Comparison of ENCODE assay signal across 8 cellular contexts in the genomic region with DNA sequence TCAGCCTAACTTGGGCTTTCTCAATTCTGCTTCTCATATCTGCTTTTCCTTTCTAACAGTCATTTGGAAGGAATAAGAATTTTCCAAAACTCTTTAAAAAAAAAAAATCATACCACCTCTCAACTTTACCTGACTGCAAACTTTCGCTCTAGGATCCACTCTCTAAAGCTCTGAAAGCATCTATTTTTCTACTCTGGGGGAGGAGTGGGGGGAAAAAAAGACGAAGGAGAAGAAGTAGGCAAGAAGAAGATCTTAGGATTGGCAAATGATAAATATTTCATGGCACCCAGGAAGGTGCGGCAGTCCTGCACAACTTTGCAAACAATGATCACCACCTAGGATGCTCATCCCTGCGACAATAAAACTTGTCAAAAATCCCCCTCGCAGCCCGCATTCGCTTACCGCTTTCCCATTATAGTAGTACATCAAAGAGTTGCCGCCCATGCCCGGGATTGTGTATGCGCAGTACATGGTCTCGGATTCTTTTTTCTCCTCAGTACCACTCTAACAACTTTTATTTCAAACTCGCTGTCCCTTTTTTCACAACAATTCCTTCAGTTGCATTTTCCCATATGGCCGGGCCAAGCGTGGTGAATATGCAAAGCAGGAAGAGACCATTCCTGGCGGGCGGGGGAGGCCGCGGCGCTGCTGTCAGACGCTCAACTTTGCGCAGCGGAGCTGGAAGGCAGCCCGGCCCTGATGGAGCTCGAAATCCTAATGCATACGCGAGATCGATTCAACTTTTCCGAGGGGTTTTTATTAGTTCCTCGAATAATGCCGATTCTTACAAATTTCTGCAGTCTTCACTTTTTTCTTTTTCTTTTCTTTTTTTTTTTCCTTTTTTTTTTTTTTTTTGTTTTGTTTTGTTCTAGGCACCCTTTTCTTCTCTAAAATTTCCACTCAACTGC.
DNase-seq lines count a peak whose midpoint lies in the region; ATAC-seq, FAIRE-seq and TF ChIP-seq lines count a peak whose summit lies in the region.

No MANE protein-coding gene starts in this region.

- H3K27ac ChIP-seq in A549 (peak overlapping the region in 1 of 2 experiments; percentile 67; a peak in 2 of 6 replicates), esophagus muscularis mucosa (replicated peaks in 1 of 4) (peak overlapping the region; percentile 88 to 94 (median 91)), mucosa of rectum (ENCODE audit: low read depth in 2 of 2, low read length in 2 of 2) (peak overlapping the region; percentile 83 to 86)

- ATAC-seq in A549 = peak; percentile 95 to 97
- ATAC-seq in HG02759 (IDR thresholded peaks at IDR 0.05; ENCODE audit: unreplicated experiment) = peak; percentile 68

- POLR2A ChIA-PET in A549 (lab: Yijun Ruan, JAX) = interaction anchor here (0.7 kb wide), 2 partner anchors 16 to 278 kb away, joined by 3 to 8 read pairs; no protein-coding TSS in a partner anchor

- H3K4me3 ChIP-seq in A549 (peak overlapping the region; percentile 48), esophagus muscularis mucosa (peak overlapping the region; percentile 60 to 77 (median 65)), mucosa of rectum (ENCODE audit: low read length in 2 of 2) (peak overlapping the region; percentile 76 to 77)

- intact Hi-C loops in esophagus muscularis mucosa (cut with DNase I) = loop anchor here (5.0 to 10.0 kb wide), 3 partner anchors 83 to 263 kb away; a partner anchor contains a TSS

- DNase-seq in A549 (ENCODE audit: low read depth in 1 of 2, low spot score in 1 of 2) (peak; percentile 7 to 68), GM12892 (ENCODE audit: insufficient read length) (no peak), NCI-H146 (lab: John Stamatoyannopoulos, UW) (peak; percentile 83), esophagus muscularis mucosa (ENCODE audit: extremely low spot score) (peak; percentile 95), stromal cell of bone marrow (ENCODE audit: low read depth) (peak; percentile 83)
- peak; percentile 37 for DNase-seq in activated CD4-positive, CD25-positive, alpha-beta regulatory T cell treated with anti-CD3 and anti-CD28 coated beads, Interleukin-2, amount 50 U/mL, for 72 hours

- CTCF ChIA-PET in A549 (lab: Yijun Ruan, JAX) = interaction anchor here (0.7 to 1.2 kb wide), 4 partner anchors 9 to 92 kb away, joined by 3 read pairs; no protein-coding TSS in a partner anchor

- TF ChIP-seq RAD21 in A549 (conservative IDR thresholded peaks at IDR 0.05 in 1 of 2, IDR thresholded peaks at IDR 0.05 in 1 of 2) = no peak

- no peaks in the 10 kb centered on the region for H3K4me1 ChIP-seq in A549
- H3K4me1 ChIP-seq in esophagus muscularis mucosa = peaks cover 27 to 55% (median 37%) of the 10 kb centered on the region in 4 donors
- peaks cover 0 to 4% of the 10 kb centered on the region in 2 donors for H3K4me1 ChIP-seq in mucosa of rectum (ENCODE audit: control insufficient read depth in 2 of 2, insufficient read depth in 2 of 2, low read length in 2 of 2)

- FAIRE-seq in A549 (lab: Jason Lieb, UNC) (no peak), GM12892 (lab: Jason Lieb, UNC) (peak; percentile 95)

- H3K36me3 ChIP-seq in esophagus muscularis mucosa (no peaks in the 10 kb centered on the region), mucosa of rectum (ENCODE audit: control insufficient read depth in 2 of 2, insufficient read depth in 2 of 2, low read length in 2 of 2) (no peaks in the 10 kb centered on the region)

- TF ChIP-seq POLR2A in A549 (IDR thresholded peaks at IDR 0.05; ENCODE audit: low read length) = no peak
- peak; percentile 62; the same call in 1 of the 2 replicates for TF ChIP-seq POLR2A in GM12892 (IDR thresholded peaks at IDR 0.05; ENCODE audit: low read depth, low read length)
- no peak for TF ChIP-seq POLR2A in esophagus muscularis mucosa (IDR thresholded peaks at IDR 0.05; ENCODE audit: low read depth)

- 4% methylated on average over 31 of the region's 31 CpGs for WGBS in A549 (ENCODE audit: missing lambda C conversion rate)
- WGBS in esophagus muscularis mucosa = under 1% methylated on average over 31 of the region's 31 CpGs

- TF ChIP-seq EP300 in A549 (IDR thresholded peaks at IDR 0.05) (no peak), esophagus muscularis mucosa (IDR thresholded peaks at IDR 0.05) (no peak)

- H3K4me2 ChIP-seq in A549 = peak overlapping the region; percentile 74

- H3K9ac ChIP-seq in mucosa of rectum (ENCODE audit: low read depth in 1 of 2, low read length in 2 of 2) = peak overlapping the region; percentile 63 to 65

- no peaks in the 10 kb centered on the region for H3K9me3 ChIP-seq in A549
- H3K9me3 ChIP-seq in esophagus muscularis mucosa = no peaks in the 10 kb centered on the region
- no peaks in the 10 kb centered on the region for H3K9me3 ChIP-seq in mucosa of rectum (ENCODE audit: control insufficient read depth in 2 of 2, low read length in 2 of 2)

- TF ChIP-seq CTCF in A549 (IDR thresholded peaks at IDR 0.05) (no peak), esophagus muscularis mucosa (IDR thresholded peaks at IDR 0.05) (no peak)

- H3K27me3 ChIP-seq in esophagus muscularis mucosa (no peaks in the 10 kb centered on the region), mucosa of rectum (ENCODE audit: control insufficient read depth in 2 of 2, insufficient read depth in 2 of 2, low read length in 2 of 2) (peaks cover 3% of the 10 kb centered on the region in 2 donors)

TF ChIP-seq in A549, 52 proteins besides CTCF, POLR2A, EP300 and RAD21:
- TF ChIP-seq, protein P1, sequence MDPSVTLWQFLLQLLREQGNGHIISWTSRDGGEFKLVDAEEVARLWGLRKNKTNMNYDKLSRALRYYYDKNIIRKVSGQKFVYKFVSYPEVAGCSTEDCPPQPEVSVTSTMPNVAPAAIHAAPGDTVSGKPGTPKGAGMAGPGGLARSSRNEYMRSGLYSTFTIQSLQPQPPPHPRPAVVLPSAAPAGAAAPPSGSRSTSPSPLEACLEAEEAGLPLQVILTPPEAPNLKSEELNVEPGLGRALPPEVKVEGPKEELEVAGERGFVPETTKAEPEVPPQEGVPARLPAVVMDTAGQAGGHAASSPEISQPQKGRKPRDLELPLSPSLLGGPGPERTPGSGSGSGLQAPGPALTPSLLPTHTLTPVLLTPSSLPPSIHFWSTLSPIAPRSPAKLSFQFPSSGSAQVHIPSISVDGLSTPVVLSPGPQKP (IDR thresholded peaks at IDR 0.05; ENCODE audit: low read depth, low read length) = no peak
- TF ChIP-seq, protein P2, sequence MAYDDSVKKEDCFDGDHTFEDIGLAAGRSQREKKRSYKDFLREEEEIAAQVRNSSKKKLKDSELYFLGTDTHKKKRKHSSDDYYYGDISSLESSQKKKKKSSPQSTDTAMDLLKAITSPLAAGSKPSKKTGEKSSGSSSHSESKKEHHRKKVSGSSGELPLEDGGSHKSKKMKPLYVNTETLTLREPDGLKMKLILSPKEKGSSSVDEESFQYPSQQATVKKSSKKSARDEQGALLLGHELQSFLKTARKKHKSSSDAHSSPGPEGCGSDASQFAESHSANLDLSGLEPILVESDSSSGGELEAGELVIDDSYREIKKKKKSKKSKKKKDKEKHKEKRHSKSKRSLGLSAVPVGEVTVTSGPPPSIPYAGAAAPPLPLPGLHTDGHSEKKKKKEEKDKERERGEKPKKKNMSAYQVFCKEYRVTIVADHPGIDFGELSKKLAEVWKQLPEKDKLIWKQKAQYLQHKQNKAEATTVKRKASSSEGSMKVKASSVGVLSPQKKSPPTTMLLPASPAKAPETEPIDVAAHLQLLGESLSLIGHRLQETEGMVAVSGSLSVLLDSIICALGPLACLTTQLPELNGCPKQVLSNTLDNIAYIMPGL (CRISPR knock-in tag; IDR thresholded peaks at IDR 0.05; ENCODE audit: borderline replicate concordance) = no peak
- TF ChIP-seq CHD4 (IDR thresholded peaks at IDR 0.05; ENCODE audit: borderline replicate concordance) (no peak), PHF8 (IDR thresholded peaks at IDR 0.05; ENCODE audit: borderline replicate concordance, low read depth) (no peak), CBX2 (IDR thresholded peaks at IDR 0.05; ENCODE audit: borderline replicate concordance, low read depth) (no peak)
- TF ChIP-seq, protein P3, sequence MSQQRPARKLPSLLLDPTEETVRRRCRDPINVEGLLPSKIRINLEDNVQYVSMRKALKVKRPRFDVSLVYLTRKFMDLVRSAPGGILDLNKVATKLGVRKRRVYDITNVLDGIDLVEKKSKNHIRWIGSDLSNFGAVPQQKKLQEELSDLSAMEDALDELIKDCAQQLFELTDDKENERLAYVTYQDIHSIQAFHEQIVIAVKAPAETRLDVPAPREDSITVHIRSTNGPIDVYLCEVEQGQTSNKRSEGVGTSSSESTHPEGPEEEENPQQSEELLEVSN (IDR thresholded peaks at IDR 0.05; ENCODE audit: borderline replicate concordance, low read depth) = no peak
